1 cellular context compared by ENCODE assay signal in genomic region chr6:119325559-119326240, GRCh38.
TF ChIP-seq lines count a peak whose summit lies in the region.

No MANE protein-coding gene starts in this region.

TF ChIP-seq in HepG2, 621 proteins besides CTCF, POLR2A, EP300 and RAD21 (continued from another document):
- TF ChIP-seq ZNF768 (CRISPR knock-in tag; IDR thresholded peaks at IDR 0.05) (no peak), GZF1 (CRISPR knock-in tag; IDR thresholded peaks at IDR 0.05) (no peak), ZNF777 (CRISPR knock-in tag; IDR thresholded peaks at IDR 0.05) (no peak), ZNF331 (CRISPR knock-in tag; IDR thresholded peaks at IDR 0.05) (no peak), RXRA (CRISPR knock-in tag; IDR thresholded peaks at IDR 0.05) (no peak)
- TF ChIP-seq, protein P1, sequence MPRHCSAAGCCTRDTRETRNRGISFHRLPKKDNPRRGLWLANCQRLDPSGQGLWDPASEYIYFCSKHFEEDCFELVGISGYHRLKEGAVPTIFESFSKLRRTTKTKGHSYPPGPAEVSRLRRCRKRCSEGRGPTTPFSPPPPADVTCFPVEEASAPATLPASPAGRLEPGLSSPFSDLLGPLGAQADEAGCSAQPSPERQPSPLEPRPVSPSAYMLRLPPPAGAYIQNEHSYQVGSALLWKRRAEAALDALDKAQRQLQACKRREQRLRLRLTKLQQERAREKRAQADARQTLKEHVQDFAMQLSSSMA (CRISPR knock-in tag; IDR thresholded peaks at IDR 0.05), result no peak
- TF ChIP-seq, protein P2, sequence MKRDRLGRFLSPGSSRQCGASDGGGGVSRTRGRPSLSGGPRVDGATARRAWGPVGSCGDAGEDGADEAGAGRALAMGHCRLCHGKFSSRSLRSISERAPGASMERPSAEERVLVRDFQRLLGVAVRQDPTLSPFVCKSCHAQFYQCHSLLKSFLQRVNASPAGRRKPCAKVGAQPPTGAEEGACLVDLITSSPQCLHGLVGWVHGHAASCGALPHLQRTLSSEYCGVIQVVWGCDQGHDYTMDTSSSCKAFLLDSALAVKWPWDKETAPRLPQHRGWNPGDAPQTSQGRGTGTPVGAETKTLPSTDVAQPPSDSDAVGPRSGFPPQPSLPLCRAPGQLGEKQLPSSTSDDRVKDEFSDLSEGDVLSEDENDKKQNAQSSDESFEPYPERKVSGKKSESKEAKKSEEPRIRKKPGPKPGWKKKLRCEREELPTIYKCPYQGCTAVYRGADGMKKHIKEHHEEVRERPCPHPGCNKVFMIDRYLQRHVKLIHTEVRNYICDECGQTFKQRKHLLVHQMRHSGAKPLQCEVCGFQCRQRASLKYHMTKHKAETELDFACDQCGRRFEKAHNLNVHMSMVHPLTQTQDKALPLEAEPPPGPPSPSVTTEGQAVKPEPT (CRISPR knock-in tag; IDR thresholded peaks at IDR 0.05; ENCODE audit: low read depth), result no peak
